In the genomic region with DNA sequence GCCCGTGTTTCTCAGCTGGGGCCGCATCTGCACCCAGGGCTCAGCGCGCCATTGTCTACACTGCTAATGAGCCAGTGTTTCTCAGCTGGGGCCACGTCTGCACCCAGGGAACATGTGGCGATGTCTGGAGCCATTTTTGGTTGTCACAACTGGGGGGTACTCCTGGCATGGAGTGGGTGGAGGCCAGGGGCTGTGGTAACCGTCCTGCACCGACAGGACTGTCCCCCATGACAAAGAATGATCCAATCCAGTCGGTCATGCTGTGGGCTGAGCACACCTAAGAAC, we compare ENCODE assay signal across 1 cellular context.
TF ChIP-seq lines count a peak whose summit lies in the region.

No MANE protein-coding gene starts in this region.

TF ChIP-seq in IMR-90, 13 proteins besides CTCF, POLR2A, EP300 and RAD21 (continued from another document):
- TF ChIP-seq, protein P1, sequence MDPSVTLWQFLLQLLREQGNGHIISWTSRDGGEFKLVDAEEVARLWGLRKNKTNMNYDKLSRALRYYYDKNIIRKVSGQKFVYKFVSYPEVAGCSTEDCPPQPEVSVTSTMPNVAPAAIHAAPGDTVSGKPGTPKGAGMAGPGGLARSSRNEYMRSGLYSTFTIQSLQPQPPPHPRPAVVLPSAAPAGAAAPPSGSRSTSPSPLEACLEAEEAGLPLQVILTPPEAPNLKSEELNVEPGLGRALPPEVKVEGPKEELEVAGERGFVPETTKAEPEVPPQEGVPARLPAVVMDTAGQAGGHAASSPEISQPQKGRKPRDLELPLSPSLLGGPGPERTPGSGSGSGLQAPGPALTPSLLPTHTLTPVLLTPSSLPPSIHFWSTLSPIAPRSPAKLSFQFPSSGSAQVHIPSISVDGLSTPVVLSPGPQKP (IDR thresholded peaks at IDR 0.05; ENCODE audit: borderline replicate concordance, low read depth, low read length), result no peak
- TF ChIP-seq, protein P2, sequence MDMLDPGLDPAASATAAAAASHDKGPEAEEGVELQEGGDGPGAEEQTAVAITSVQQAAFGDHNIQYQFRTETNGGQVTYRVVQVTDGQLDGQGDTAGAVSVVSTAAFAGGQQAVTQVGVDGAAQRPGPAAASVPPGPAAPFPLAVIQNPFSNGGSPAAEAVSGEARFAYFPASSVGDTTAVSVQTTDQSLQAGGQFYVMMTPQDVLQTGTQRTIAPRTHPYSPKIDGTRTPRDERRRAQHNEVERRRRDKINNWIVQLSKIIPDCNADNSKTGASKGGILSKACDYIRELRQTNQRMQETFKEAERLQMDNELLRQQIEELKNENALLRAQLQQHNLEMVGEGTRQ (IDR thresholded peaks at IDR 0.05; ENCODE audit: low read depth, low read length), result no peak
